In genomic region chr11:69057801-69058200, GRCh38 we compare ENCODE assay signal across 17 cellular contexts. TPM values are rescaled to one million over a fixed set of nuclear protein-coding genes. Genes with fewer than 3 reads are reported as not detected.
A peak's percentile ranks its signal among the peaks of the same experiment; 100 is the strongest.
DNase-seq lines count a peak whose midpoint lies in the region; ATAC-seq, FAIRE-seq and TF ChIP-seq lines count a peak whose summit lies in the region.
"Had no signal": no experiment of that assay in that cellular context is flagged by ENCODE, and none has a peak within 500 bp of the region (broad histone marks: within the 10 kb centered on the region; RNA-seq: fewer than 3 reads in every experiment).

No MANE protein-coding gene starts in this region.

- peaks cover 6% of the 10 kb centered on the region for H3K36me3 Mint-ChIP-seq in central memory CD8-positive, alpha-beta T cell (ENCODE audit: insufficient read depth)
- no peaks in the 10 kb centered on the region for H3K36me3 Mint-ChIP-seq in neural crest cell (ENCODE audit: low read depth)

- ATAC-seq in HepG2 (no peak), right lobe of liver (no peak), GM19395 (IDR thresholded peaks at IDR 0.05; ENCODE audit: unreplicated experiment) (no peak)
- ATAC-seq in central memory CD8-positive, alpha-beta T cell (replicated peaks; ENCODE audit: extremely low read depth, poor library complexity, severe bottlenecking), result no peak
- ATAC-seq: GM23338 had no signal

- H3K4me3 Mint-ChIP-seq in central memory CD8-positive, alpha-beta T cell, result no peak overlapping the region
- H3K4me3 Mint-ChIP-seq in neural crest cell, result no peak overlapping the region
- H3K4me3 Mint-ChIP-seq: CD8-positive, alpha-beta memory T cell; GM23338; H9 had no signal

- H3K27ac ChIP-seq in HepG2 (ENCODE audit: extremely low read length, insufficient read depth, low read length) (no peak overlapping the region), right lobe of liver (no peak overlapping the region)

- peaks cover 5% of the 10 kb centered on the region; the same call in 1 of the 2 replicates for H4K20me1 ChIP-seq in HepG2 (ENCODE audit: insufficient read depth, low read length)

- CTCF ChIA-PET in HepG2 (lab: Yijun Ruan, JAX; ENCODE audit: low intra/inter-chr PET ratio, low total read pairs), result no interaction called here

- no peaks in the 10 kb centered on the region for H3K9me3 Mint-ChIP-seq in central memory CD8-positive, alpha-beta T cell
- H3K9me3 Mint-ChIP-seq in neural crest cell, result no peaks in the 10 kb centered on the region
- H3K9me3 Mint-ChIP-seq: CD8-positive, alpha-beta memory T cell; GM23338; H9 had no signal

- H3K4me1 ChIP-seq in HepG2 (ENCODE audit: insufficient read depth, low read length) (peaks cover 11% of the 10 kb centered on the region), right lobe of liver (peaks cover 0 to 35% (median 14%) of the 10 kb centered on the region in 4 donors)

- peaks cover 13% of the 10 kb centered on the region for H3K4me1 Mint-ChIP-seq in central memory CD8-positive, alpha-beta T cell
- H3K4me1 Mint-ChIP-seq in neural crest cell, result no peaks in the 10 kb centered on the region
- H3K4me1 Mint-ChIP-seq: GM23338, H9 had no signal

- WGBS in HepG2 (ENCODE audit: low lambda C conversion rate), result 100% methylated on average over 9 of the region's 14 CpGs
- 60% methylated on average over 1 of the region's 14 CpGs for WGBS in right lobe of liver (ENCODE audit: insufficient coverage, low coverage, low lambda C conversion rate, missing lambda C conversion rate)

- in situ Hi-C loops in HepG2 (cut with HindIII; ENCODE audit: extremely low pct_ligation_motif_present, low pct_unique_long_range_greater_than_20kb), result no loop called here

- TF ChIP-seq EP300 in HepG2 (IDR thresholded peaks at IDR 0.05; ENCODE audit: low read depth in 2 of 2, low read length in 2 of 2) (no peak), HepG2 (CRISPR knock-in tag; IDR thresholded peaks at IDR 0.05; ENCODE audit: borderline replicate concordance) (no peak)

- no peak overlapping the region for H2AFZ ChIP-seq in HepG2 (ENCODE audit: low read length)
- H2AFZ ChIP-seq: GM23338 had no signal

- H3K27me3 Mint-ChIP-seq in central memory CD8-positive, alpha-beta T cell, result no peaks in the 10 kb centered on the region
- no peaks in the 10 kb centered on the region for H3K27me3 Mint-ChIP-seq in neural crest cell (ENCODE audit: low read depth)
- H3K27me3 Mint-ChIP-seq: CD8-positive, alpha-beta memory T cell had no signal

- H3K27ac Mint-ChIP-seq in central memory CD8-positive, alpha-beta T cell (ENCODE audit: low read depth), result peak overlapping the region; percentile 44
- peak overlapping the region; percentile 19 for H3K27ac Mint-ChIP-seq in neural crest cell (ENCODE audit: unreplicated experiment)
- H3K27ac Mint-ChIP-seq: CD8-positive, alpha-beta memory T cell; GM23338 had no signal

- H3K9ac ChIP-seq in HepG2 (ENCODE audit: insufficient read depth, low read depth, low read length), result no peak overlapping the region

- BruUV-seq in HepG2 (replicated peaks; lab: Mats Ljungman, UMichigan), result no TSS peak

- TF ChIP-seq CTCF in HepG2 (CRISPR knock-in tag; IDR thresholded peaks at IDR 0.05) (no peak), right lobe of liver (IDR thresholded peaks at IDR 0.05) (no peak), neural crest cell (conservative IDR thresholded peaks at IDR 0.05) (no peak)

- H3K4me3 ChIP-seq in HepG2 (replicated peaks in 1 of 3; ENCODE audit: insufficient read depth in 1 of 3, low read depth in 2 of 3, low read length in 3 of 3) (no peak overlapping the region), right lobe of liver (no peak overlapping the region)
- H3K4me3 ChIP-seq: GM23338 had no signal

- H3K4me2 ChIP-seq in HepG2 (ENCODE audit: low read depth, low read length), result no peak overlapping the region
- H3K4me2 ChIP-seq: GM23338 had no signal

- intact Hi-C loops in HepG2 (cut with micrococcal nuclease; ENCODE audit: unreplicated experiment), result no loop called here
- intact Hi-C loops in right lobe of liver (cut with DNase I), result loop anchor here in 1 of 2 donors (10.0 kb wide), 1 partner anchor 143 kb away; no protein-coding TSS in a partner anchor

- H3K27me3 ChIP-seq in HepG2 (ENCODE audit: control insufficient read depth in 1 of 2, insufficient read depth in 2 of 2, low read length in 2 of 2), result no peaks in the 10 kb centered on the region
- H3K27me3 ChIP-seq in right lobe of liver, result no peaks in the 10 kb centered on the region
- H3K27me3 ChIP-seq: BE2C had no signal

- DNase-seq in HepG2 (ENCODE audit: low spot score) (no peak), right lobe of liver (no peak), neural crest cell (ENCODE audit: low read depth, low spot score) (no peak), HT-29 (ENCODE audit: low spot score) (no peak), GM03348 (ENCODE audit: low spot score) (no peak), GM12892 (ENCODE audit: insufficient read length) (no peak)
- DNase-seq in central memory CD8-positive, alpha-beta T cell (ENCODE audit: low spot score in 2 of 2), result no peak
- DNase-seq: BE2C; Caco-2; CD8-positive, alpha-beta memory T cell; GF-D8; H9 had no signal

- TF ChIP-seq POLR2A in HepG2 (IDR thresholded peaks at IDR 0.05; ENCODE audit: insufficient read depth in 1 of 2, low read depth in 2 of 2, low read length in 2 of 2) (no peak), right lobe of liver (IDR thresholded peaks at IDR 0.05) (no peak), GM12892 (IDR thresholded peaks at IDR 0.05; ENCODE audit: low read depth, low read length) (no peak)

- POLR2A ChIA-PET in HepG2 (lab: Yijun Ruan, JAX), result no interaction called here

- FAIRE-seq in HepG2 (lab: Jason Lieb, UNC), result no peak
- no peak for FAIRE-seq in GM12892 (lab: Jason Lieb, UNC)
- FAIRE-seq: A204.1, GM18507 had no signal

- H3K79me2 ChIP-seq in HepG2 (ENCODE audit: insufficient read depth, low read length), result no peaks in the 10 kb centered on the region

- H3K9me3 ChIP-seq in HepG2 (ENCODE audit: low read length) (no peaks in the 10 kb centered on the region), right lobe of liver (no peaks in the 10 kb centered on the region)
- H3K9me3 ChIP-seq: BE2C had no signal

- peaks cover 2 to 12% of the 10 kb centered on the region in 2 experiments; a peak in 3 of 5 replicates for H3K36me3 ChIP-seq in HepG2 (replicated peaks in 1 of 2; ENCODE audit: control insufficient read depth in 1 of 2, insufficient read depth in 2 of 2, low read length in 2 of 2)
- peaks cover 0 to 26% (median 4%) of the 10 kb centered on the region in 4 donors for H3K36me3 ChIP-seq in right lobe of liver

- no peak for TF ChIP-seq RAD21 in HepG2 (CRISPR knock-in tag; IDR thresholded peaks at IDR 0.05)

RNA-seq across cellular contexts. Expression of gene TPCN2, which starts 9.1 kb away (rescaled TPM):
- 2.0 and 5.9 TPM in 2 replicates for total RNA-seq in HepG2 (2016; rRNA removed; fragmentation: Illumina TruSeq; extraction: Trizol)
- total RNA-seq in HepG2 (2016; cell fraction: cytosol; rRNA removed; fragmentation: Illumina TruSeq; extraction: Trizol; ENCODE audit: low read depth), result 3.5 and 4.3 TPM in 2 replicates
- 1.8 and 5.7 TPM in 2 replicates for total RNA-seq in HepG2 (2016; cell fraction: insoluble cytoplasmic fraction; rRNA removed; fragmentation: Illumina TruSeq; extraction: Trizol)
- 2.4 and 2.5 TPM in 2 replicates for total RNA-seq in HepG2 (2016; cell fraction: membrane; rRNA removed; fragmentation: Illumina TruSeq; extraction: Trizol)
- total RNA-seq in HepG2 (2016; cell fraction: nucleus; rRNA removed; fragmentation: Illumina TruSeq; extraction: Trizol), result 7.8 and 11.5 TPM in 2 replicates
- 5.6 and 6.9 TPM in 2 replicates for polyA plus RNA-seq in HepG2 (2011; rRNA removed)
- 3.3 and 3.5 TPM in 2 replicates for polyA plus RNA-seq in HepG2 (2011; cell fraction: cytosol; rRNA removed)
- polyA plus RNA-seq in HepG2 (2011; cell fraction: nucleus; rRNA removed), result 37.2 and 42.8 TPM in 2 replicates
- 4.5 and 4.7 TPM in 2 replicates for polyA plus RNA-seq in HepG2 (2012)
- 0.52 and 0.74 TPM in 2 replicates for polyA plus RNA-seq in HepG2 (2016; cell fraction: cytosol; fragmentation: Illumina TruSeq; extraction: Trizol; ENCODE audit: low read depth)
- polyA plus RNA-seq in HepG2 (2016; cell fraction: insoluble cytoplasmic fraction; fragmentation: Illumina TruSeq; extraction: Trizol; ENCODE audit: low read depth), result 1.7 and 2.1 TPM in 2 replicates
- polyA plus RNA-seq in HepG2 (2016; cell fraction: membrane; fragmentation: Illumina TruSeq; extraction: Trizol; ENCODE audit: low read depth), result 1.3 TPM in 2 replicates
- 17.8 and 19.4 TPM in 2 replicates for polyA plus RNA-seq in HepG2 (2016; cell fraction: nucleus; fragmentation: Illumina TruSeq; extraction: Trizol; ENCODE audit: insufficient read depth, low read depth)
- 10.3 and 20.2 TPM in 2 replicates for polyA minus RNA-seq in HepG2 (2011; rRNA and poly(A)+ RNA removed; ENCODE audit: low replicate concordance)
- polyA minus RNA-seq in HepG2 (2011; cell fraction: cytosol; rRNA and poly(A)+ RNA removed), result 1.6 TPM in 2 replicates
- polyA minus RNA-seq in HepG2 (2011; cell fraction: nucleus; rRNA and poly(A)+ RNA removed), result 14.9 and 16.5 TPM in 2 replicates
- total RNA-seq in right lobe of liver, result 10 to 100 TPM; 10.7 to 27.2 (median 15.6) TPM
- total RNA-seq in neural crest cell, result 14.2 and 14.4 TPM in 2 replicates
- 21.9 and 25.1 TPM in 2 replicates for total RNA-seq in HT-29 (2014; rRNA removed; shearing (Covaris generic))
- polyA plus RNA-seq in GM12892 (2012; ENCODE audit: missing spikeins), result 14.3 TPM

RNA-seq across cellular contexts. Expression of gene MRGPRF, which starts 44.8 kb away (rescaled TPM):
- total RNA-seq in HepG2 (2016; rRNA removed; fragmentation: Illumina TruSeq; extraction: Trizol) (not detected in 2 replicates), right lobe of liver (1 to 10 TPM; 1.6 to 3.4 (median 2.0) TPM), neural crest cell (0.16 and 0.23 TPM in 2 replicates)
- not detected in 2 replicates for total RNA-seq in HepG2 (2016; cell fraction: cytosol; rRNA removed; fragmentation: Illumina TruSeq; extraction: Trizol; ENCODE audit: low read depth)
- total RNA-seq in HepG2 (2016; cell fraction: insoluble cytoplasmic fraction; rRNA removed; fragmentation: Illumina TruSeq; extraction: Trizol), result not detected in 2 replicates
- not detected in 2 replicates for total RNA-seq in HepG2 (2016; cell fraction: membrane; rRNA removed; fragmentation: Illumina TruSeq; extraction: Trizol)
- not detected in 2 replicates for total RNA-seq in HepG2 (2016; cell fraction: nucleus; rRNA removed; fragmentation: Illumina TruSeq; extraction: Trizol)
- not detected in 2 replicates for polyA plus RNA-seq in HepG2 (2011; rRNA removed)
- polyA plus RNA-seq in HepG2 (2011; cell fraction: cytosol; rRNA removed), result not detected in 2 replicates
- not detected in 2 replicates for polyA plus RNA-seq in HepG2 (2011; cell fraction: nucleus; rRNA removed)
- polyA plus RNA-seq in HepG2 (2012), result not detected in 2 replicates
- not detected in 2 replicates for polyA plus RNA-seq in HepG2 (2016; cell fraction: cytosol; fragmentation: Illumina TruSeq; extraction: Trizol; ENCODE audit: low read depth)
- polyA plus RNA-seq in HepG2 (2016; cell fraction: insoluble cytoplasmic fraction; fragmentation: Illumina TruSeq; extraction: Trizol; ENCODE audit: low read depth), result not detected in 2 replicates
- polyA plus RNA-seq in HepG2 (2016; cell fraction: membrane; fragmentation: Illumina TruSeq; extraction: Trizol; ENCODE audit: low read depth), result not detected in 2 replicates
- not detected in 2 replicates for polyA plus RNA-seq in HepG2 (2016; cell fraction: nucleus; fragmentation: Illumina TruSeq; extraction: Trizol; ENCODE audit: insufficient read depth, low read depth)
- polyA minus RNA-seq in HepG2 (2011; rRNA and poly(A)+ RNA removed; ENCODE audit: low replicate concordance), result 1.1 TPM in 1 of 2 replicates, not detected in the other
- polyA minus RNA-seq in HepG2 (2011; cell fraction: cytosol; rRNA and poly(A)+ RNA removed), result not detected in 2 replicates
- polyA minus RNA-seq in HepG2 (2011; cell fraction: nucleus; rRNA and poly(A)+ RNA removed), result not detected in 2 replicates
- 0.05 TPM in 2 replicates for total RNA-seq in HT-29 (2014; rRNA removed; shearing (Covaris generic))
- not detected for polyA plus RNA-seq in GM12892 (2012; ENCODE audit: missing spikeins)
- total RNA-seq: CD8-positive, alpha-beta memory T cell; HT1080 had no signal
- polyA plus RNA-seq: CD8-positive, alpha-beta memory T cell had no signal
